ENCODE assay signal across 8 cellular contexts in genomic region chr5:76582252-76583162, GRCh38. TPM values are rescaled to one million over a fixed set of nuclear protein-coding genes. Genes with fewer than 3 reads are reported as not detected.
DNase-seq lines count a peak whose midpoint lies in the region; ATAC-seq and TF ChIP-seq lines count a peak whose summit lies in the region.

No MANE protein-coding gene starts in this region.

- no peak for TF ChIP-seq CTCF in CD8-positive, alpha-beta T cell (IDR thresholded peaks at IDR 0.05)
- TF ChIP-seq CTCF in tibial nerve (IDR thresholded peaks at IDR 0.05), result no peak

- H3K27me3 Mint-ChIP-seq in CD8-positive, alpha-beta T cell (ENCODE audit: low read depth), result no peaks in the 10 kb centered on the region

- no peak overlapping the region for H3K4me3 Mint-ChIP-seq in CD8-positive, alpha-beta T cell

- TF ChIP-seq POLR2A in tibial nerve (IDR thresholded peaks at IDR 0.05), result no peak

- H3K36me3 ChIP-seq in CD8-positive, alpha-beta T cell (ENCODE audit: insufficient read depth, low read length), result no peaks in the 10 kb centered on the region
- no peaks in the 10 kb centered on the region for H3K36me3 ChIP-seq in tibial nerve

- WGBS in tibial nerve, 2 donors, result 77 to 83% methylated on average over 6 of the region's 6 CpGs

- H3K27ac ChIP-seq in CD8-positive, alpha-beta T cell (ENCODE audit: low read depth, low read length), result no peak overlapping the region
- peak overlapping the region in 1 of 4 donors; percentile 41 for H3K27ac ChIP-seq in tibial nerve

- H3K4me1 ChIP-seq in CD8-positive, alpha-beta T cell (ENCODE audit: insufficient read depth, low read length), result no peaks in the 10 kb centered on the region
- H3K4me1 ChIP-seq in tibial nerve, result peaks cover 0 to 7% (median 0%) of the 10 kb centered on the region in 4 donors

- H3K36me3 Mint-ChIP-seq in CD8-positive, alpha-beta T cell, result peaks cover 25% of the 10 kb centered on the region

- no peak for DNase-seq in CD8-positive, alpha-beta T cell
- DNase-seq in amniotic epithelial cell (ENCODE audit: low read depth) (peak; percentile 50), tibial nerve (ENCODE audit: low spot score in 2 of 2) (no peak), inferior parietal cortex (ENCODE audit: extremely low spot score) (no peak), NCI-H345 treated with DMSO at 0.1 percent for 48 hours (lab: John Stamatoyannopoulos, UW; ENCODE audit: unreplicated experiment) (no peak)
- DNase-seq in activated effector memory CD4-positive, alpha-beta T cell treated with Interleukin-2 at 50 U/mL for 16 hours, result no peak

- no peak for ATAC-seq in CD8-positive, alpha-beta T cell
- peak; percentile 97 for ATAC-seq in GM19463 (IDR thresholded peaks at IDR 0.05; ENCODE audit: unreplicated experiment)
- ATAC-seq in HG03457 (IDR thresholded peaks at IDR 0.05; ENCODE audit: unreplicated experiment), result peak; percentile 82

- POLR2A ChIA-PET in CD8-positive, alpha-beta T cell (lab: Charles Lee), result interaction anchor here (0.8 to 1.6 kb wide), 2 partner anchors 9 to 179 kb away, joined by 4 to 7 read pairs; partner anchors contain the start of gene IQGAP2

- no peak overlapping the region for H3K4me3 ChIP-seq in CD8-positive, alpha-beta T cell (ENCODE audit: low read depth, low read length)
- H3K4me3 ChIP-seq in tibial nerve, result no peak overlapping the region

- CTCF ChIA-PET in CD8-positive, alpha-beta T cell (lab: Charles Lee), result interaction anchor here (0.7 to 5.4 kb wide), 26 partner anchors 9 to 508 kb away, joined by 3 to 34 read pairs (median 4); partner anchors contain the start of gene IQGAP2

- peak; percentile 23 to 50 for TF ChIP-seq EP300 in tibial nerve (IDR thresholded peaks at IDR 0.05)

- H3K4me1 Mint-ChIP-seq in CD8-positive, alpha-beta T cell (ENCODE audit: low read depth), result peaks cover 13% of the 10 kb centered on the region

- H3K27ac Mint-ChIP-seq in CD8-positive, alpha-beta T cell, result peak overlapping the region; percentile 23

- no peaks in the 10 kb centered on the region for H3K27me3 ChIP-seq in CD8-positive, alpha-beta T cell (ENCODE audit: insufficient read depth, low read length)
- H3K27me3 ChIP-seq in tibial nerve, result no peaks in the 10 kb centered on the region

- no peaks in the 10 kb centered on the region for H3K9me3 ChIP-seq in CD8-positive, alpha-beta T cell (ENCODE audit: low read length)
- no peaks in the 10 kb centered on the region for H3K9me3 ChIP-seq in tibial nerve

- intact Hi-C loops in CD8-positive, alpha-beta T cell (cut with DNase I, micrococcal nuclease), result loop anchor here (1.0 to 5.0 kb wide), 6 partner anchors 35 to 508 kb away; partner anchors contain the start of gene IQGAP2 (in 1 of the 2)

- no peaks in the 10 kb centered on the region for H3K9me3 Mint-ChIP-seq in CD8-positive, alpha-beta T cell

RNA-seq across cellular contexts. Expression of gene F2RL2, which starts 40.7 kb away (rescaled TPM):
- not detected for total RNA-seq in CD8-positive, alpha-beta T cell
- 1 to 10 TPM in 1 of 4 donors, under 1 TPM in 1, not detected in 2; 0.87 to 2.4 TPM for total RNA-seq in tibial nerve
